Comparison of ENCODE assay signal across 8 cellular contexts in the genomic region with DNA sequence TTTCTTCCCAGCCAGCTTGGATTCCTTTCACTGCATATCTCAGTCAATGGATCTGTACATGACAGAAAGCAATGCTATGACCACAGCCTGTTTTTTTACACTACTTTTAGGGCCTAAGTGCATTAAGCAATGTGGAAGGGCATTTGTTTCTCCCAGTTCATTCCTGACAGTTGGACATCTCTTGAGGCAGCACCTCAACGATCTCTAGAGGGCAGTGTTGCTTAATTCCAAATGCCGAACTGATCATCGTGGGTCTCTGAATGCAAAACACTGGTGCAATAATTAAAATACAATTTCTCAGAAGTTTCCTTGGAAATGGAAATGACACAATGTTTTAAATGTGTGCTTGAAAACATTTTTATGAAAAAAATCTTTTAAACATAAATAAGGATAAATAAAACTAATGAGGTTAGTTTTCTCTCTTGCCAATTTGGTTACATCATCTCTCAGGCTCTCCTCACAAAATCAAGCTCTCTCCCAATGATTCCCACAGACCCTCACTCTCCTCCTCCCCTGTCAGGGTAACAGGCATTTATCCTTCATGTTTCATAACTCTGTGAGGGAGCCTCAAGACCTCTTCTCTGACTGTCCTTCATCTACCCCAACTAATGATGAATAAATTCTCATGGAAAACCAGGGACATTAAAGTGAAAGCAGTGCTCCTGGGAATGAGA.
DNase-seq lines count a peak whose midpoint lies in the region; ATAC-seq, FAIRE-seq and TF ChIP-seq lines count a peak whose summit lies in the region.

No MANE protein-coding gene starts in this region.

- H3K36me3 ChIP-seq in KMS-11 (ENCODE audit: insufficient read depth) (no peaks in the 10 kb centered on the region), bronchial epithelial cell (ENCODE audit: control insufficient read depth, insufficient read depth, low read length) (no peaks in the 10 kb centered on the region)

- DNase-seq in G401 (ENCODE audit: low spot score), result peak; percentile 66
- peak; percentile 41 for DNase-seq in RPMI7951 (ENCODE audit: low read depth)
- peak; percentile 61 for DNase-seq in bronchial epithelial cell (ENCODE audit: low read depth)
- DNase-seq in inferior parietal cortex (ENCODE audit: extremely low spot score), result peak; percentile 88
- peak; percentile 15 for DNase-seq in stimulated activated CD4-positive, alpha-beta T cell treated with anti-CD3 and anti-CD28 coated beads, Interleukin-2, amount 100 ng/mL, for 48 hours
- no peak for DNase-seq in activated effector memory CD4-positive, alpha-beta T cell treated with Interleukin-2 at 50 U/mL for 16 hours

- H3K4me1 ChIP-seq in KMS-11 (ENCODE audit: low read depth, poor library complexity, severe bottlenecking), result peaks cover 15% of the 10 kb centered on the region

- H3K79me2 ChIP-seq in KMS-11 (ENCODE audit: insufficient read depth, low read depth), result no peaks in the 10 kb centered on the region

- TF ChIP-seq CTCF in KMS-11 (conservative IDR thresholded peaks at IDR 0.05; ENCODE audit: low read depth, low read length) (peak; percentile 96), bronchial epithelial cell (IDR thresholded peaks at IDR 0.05; ENCODE audit: insufficient read depth, low read length, severe bottlenecking) (peak; percentile 76)

- in situ Hi-C loops in G401 (cut with HindIII; ENCODE audit: low sequenced_read_pairs), result no loop called here

- no peak for FAIRE-seq in bronchial epithelial cell (lab: Jason Lieb, UNC)

- H4K20me1 ChIP-seq in KMS-11 (ENCODE audit: insufficient read depth), result no peaks in the 10 kb centered on the region

- no peaks in the 10 kb centered on the region for H3K27me3 ChIP-seq in KMS-11 (ENCODE audit: insufficient read depth, low read depth)
- H3K27me3 ChIP-seq in bronchial epithelial cell (ENCODE audit: control insufficient read depth, insufficient read depth, low read length), result no peaks in the 10 kb centered on the region

- H3K4me3 ChIP-seq in KMS-11 (IDR thresholded peaks at IDR 0.05; ENCODE audit: insufficient read depth, low read depth, low read length), result no peak overlapping the region
- H3K4me3 ChIP-seq in bronchial epithelial cell (ENCODE audit: low read depth, low read length), result no peak overlapping the region

- ATAC-seq in GM21367 (IDR thresholded peaks at IDR 0.05; ENCODE audit: unreplicated experiment), result peak; percentile 86

- no peak overlapping the region for H3K27ac ChIP-seq in KMS-11

- H3K4me2 ChIP-seq in KMS-11, result peak overlapping the region; percentile 13; the same call in 1 of the 2 replicates

- no peak overlapping the region for H3K9ac ChIP-seq in KMS-11

- H2AFZ ChIP-seq in KMS-11 (ENCODE audit: low read depth), result peak overlapping the region; percentile 13; the same call in 1 of the 2 replicates
